In the genomic region with DNA sequence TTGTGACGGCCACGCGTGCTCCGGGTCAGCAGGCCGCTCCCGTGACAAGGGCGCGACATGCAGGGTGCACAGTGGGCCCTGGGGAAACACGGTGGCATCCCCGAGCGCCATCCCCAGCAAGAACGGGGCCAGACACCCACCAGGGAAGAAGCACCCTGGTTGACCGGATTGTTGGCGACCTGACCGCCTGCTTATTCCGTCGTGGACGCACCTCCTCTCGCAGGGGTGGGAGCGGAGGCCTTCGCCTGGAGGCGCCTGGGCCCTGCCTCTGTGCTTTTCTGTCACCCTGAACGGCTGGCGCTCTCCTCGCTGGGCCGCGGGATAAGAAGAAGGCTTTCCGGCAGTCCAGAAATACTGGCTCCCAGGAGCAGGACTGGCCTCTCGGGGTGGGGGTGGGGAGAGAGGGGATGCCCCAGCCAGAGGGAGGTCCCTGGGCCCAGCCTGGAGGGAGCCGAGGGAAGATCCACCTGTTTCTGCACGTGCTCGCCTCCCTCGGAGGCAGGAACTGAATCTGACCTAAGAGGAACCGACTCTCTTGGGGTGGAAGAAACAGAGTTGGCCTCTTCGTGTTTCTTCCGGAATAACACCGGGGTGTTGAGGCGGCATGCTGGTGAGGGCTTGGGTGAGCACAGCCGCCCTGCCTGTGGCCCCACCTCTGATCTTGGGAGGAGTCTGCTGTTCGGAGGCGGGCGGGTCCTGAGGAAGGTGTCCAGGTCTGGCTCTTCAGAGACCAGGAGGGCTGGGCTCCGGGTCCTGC, we compare ENCODE assay signal across 8 cellular contexts.
DNase-seq lines count a peak whose midpoint lies in the region; ATAC-seq, FAIRE-seq and TF ChIP-seq lines count a peak whose summit lies in the region.
"Not testable (repeated sequence)": the region's sequence is repeated elsewhere in the genome, so short reads cannot be mapped to it uniquely, and the experiment has no call there.

No MANE protein-coding gene starts in this region.

- not testable (repeated sequence) for H3K9me3 ChIP-seq in CD4-positive, CD25-positive, alpha-beta regulatory T cell (ENCODE audit: control insufficient read depth in 2 of 2, low read length in 2 of 2); GM12878 (replicated peaks; ENCODE audit: control insufficient read depth, insufficient read depth, low read length)

- H3K36me3 ChIP-seq in CD4-positive, CD25-positive, alpha-beta regulatory T cell (ENCODE audit: control insufficient read depth, insufficient read depth, low read length); GM12878 (ENCODE audit: control insufficient read depth in 2 of 2, insufficient read depth in 2 of 2, low read length in 1 of 2): not testable (repeated sequence)

- not testable (repeated sequence) for TF ChIP-seq RAD21 in GM12878 (IDR thresholded peaks at IDR 0.05; ENCODE audit: insufficient read depth, low read depth, low read length)

- not testable (repeated sequence) for BruUV-seq in GM12878 (replicated peaks; lab: Mats Ljungman, UMichigan)

- TF ChIP-seq EP300 in GM12878 (IDR thresholded peaks at IDR 0.05; ENCODE audit: borderline replicate concordance in 1 of 2, control insufficient read depth in 1 of 2, low read depth in 2 of 2, low read length in 2 of 2): not testable (repeated sequence)

- H3K36me3 Mint-ChIP-seq in CD4-positive, CD25-positive, alpha-beta regulatory T cell; WTC11; immature natural killer cell; natural killer cell: not testable (repeated sequence)

- H3K4me1 Mint-ChIP-seq in CD4-positive, CD25-positive, alpha-beta regulatory T cell; WTC11; immature natural killer cell; natural killer cell: not testable (repeated sequence)

- H3K27ac Mint-ChIP-seq in CD4-positive, CD25-positive, alpha-beta regulatory T cell; WTC11; immature natural killer cell; natural killer cell: not testable (repeated sequence)

- H3K9me3 Mint-ChIP-seq in CD4-positive, CD25-positive, alpha-beta regulatory T cell; WTC11; immature natural killer cell; natural killer cell: not testable (repeated sequence)

- H3K4me3 Mint-ChIP-seq in CD4-positive, CD25-positive, alpha-beta regulatory T cell; WTC11; immature natural killer cell; natural killer cell: not testable (repeated sequence)

- CTCF ChIA-PET in WTC11 (lab: Charles Lee); GM12878 (lab: Yijun Ruan, JAX): not testable (repeated sequence)

- not testable (repeated sequence) for H3K4me2 ChIP-seq in GM12878 (ENCODE audit: control insufficient read depth, insufficient read depth)

- not testable (repeated sequence) for H4K20me1 ChIP-seq in GM12878 (ENCODE audit: control insufficient read depth, insufficient read depth)

- H3K4me3 ChIP-seq in CD4-positive, CD25-positive, alpha-beta regulatory T cell (ENCODE audit: low read depth, low read length); GM12878: not testable (repeated sequence)

- TF ChIP-seq POLR2A in GM12878 (IDR thresholded peaks at IDR 0.05; ENCODE audit: low read depth, low read length): not testable (repeated sequence)

- not testable (repeated sequence) for H3K4me1 ChIP-seq in CD4-positive, CD25-positive, alpha-beta regulatory T cell (ENCODE audit: control insufficient read depth, insufficient read depth, low read length, poor library complexity, severe bottlenecking); GM12878 (ENCODE audit: control insufficient read depth, insufficient read depth, low read length)

- intact Hi-C loops in GM12878 (cut with micrococcal nuclease; ENCODE audit: unreplicated experiment); natural killer cell (cut with micrococcal nuclease): not testable (repeated sequence)

- not testable (repeated sequence) for DNase-seq in CD4-positive, CD25-positive, alpha-beta regulatory T cell; GM12878 (ENCODE audit: low read depth, low spot score); natural killer cell; stimulated activated naive CD8-positive, alpha-beta T cell treated with anti-CD3 and anti-CD28 coated beads, Interleukin-15, Interleukin-2, amounts not matched to agents 100 U/mL and 50 U/mL, for 24 hours
- DNase-seq in WTC11 (ENCODE audit: low spot score): peak; percentile 12
- DNase-seq in immature natural killer cell: peak in 2 of 3 donors; percentile 32 to 35

- in situ Hi-C loops in GM12878 (cut with MboI): not testable (repeated sequence)

- SMC1A ChIA-PET in GM12878 (lab: Charles Lee; ENCODE audit: uncharacterized antibody, unreplicated experiment): not testable (repeated sequence)

- ATAC-seq in CD4-positive, CD25-positive, alpha-beta regulatory T cell (ENCODE audit: low read depth in 2 of 2): peak; percentile 69 to 79
- ATAC-seq in GM21529 (IDR thresholded peaks at IDR 0.05; ENCODE audit: unreplicated experiment) (peak; percentile 77), HG03108 (IDR thresholded peaks at IDR 0.05; ENCODE audit: unreplicated experiment) (peak; percentile 68), WTC11 (peak; percentile 33; the same call in 1 of the 2 replicates), GM12878 (peak; percentile 84), natural killer cell (peak; percentile 74 to 86 (median 76))
- peak; percentile 50 for ATAC-seq in stimulated activated naive CD8-positive, alpha-beta T cell treated with anti-CD3 and anti-CD28 coated beads, Interleukin-15, Interleukin-2, amounts not matched to agents 100 U/mL and 50 U/mL, for 24 hours

- H2AFZ ChIP-seq in GM12878 (ENCODE audit: control insufficient read depth, low read depth, low read length): not testable (repeated sequence)

- not testable (repeated sequence) for H3K27me3 Mint-ChIP-seq in CD4-positive, CD25-positive, alpha-beta regulatory T cell; WTC11 (ENCODE audit: low read depth); immature natural killer cell (ENCODE audit: low read depth in 3 of 3); natural killer cell (ENCODE audit: low read depth in 2 of 2)

- 94% methylated on average over 17 of the region's 43 CpGs for WGBS in GM12878 (ENCODE audit: insufficient coverage, insufficient replicate concordance, low lambda C conversion rate, missing lambda C conversion rate)

- H3K9ac ChIP-seq in GM12878 (ENCODE audit: control insufficient read depth, insufficient read depth, low read length): not testable (repeated sequence)

- POLR2A ChIA-PET in WTC11 (lab: Charles Lee); GM12878 (lab: Charles Lee): not testable (repeated sequence)

- H3K27me3 ChIP-seq in CD4-positive, CD25-positive, alpha-beta regulatory T cell (ENCODE audit: control insufficient read depth, insufficient read depth, low read length); GM12878 (replicated peaks in 1 of 2; ENCODE audit: control insufficient read depth in 2 of 2, insufficient read depth in 2 of 2, low read length in 1 of 2): not testable (repeated sequence)

- RAD21 ChIA-PET in GM12878 (lab: Charles Lee; ENCODE audit: unreplicated experiment): not testable (repeated sequence)

- TF ChIP-seq CTCF in WTC11 (IDR thresholded peaks at IDR 0.05); GM12878 (IDR thresholded peaks at IDR 0.05 in 2 of 3, conservative IDR thresholded peaks at IDR 0.05 in 1 of 3; ENCODE audit: control insufficient read depth in 2 of 3, extremely low read depth in 1 of 3, insufficient read depth in 1 of 3, low read depth in 3 of 3, low read length in 3 of 3); natural killer cell (IDR thresholded peaks at IDR 0.05): not testable (repeated sequence)

- not testable (repeated sequence) for H3K27ac ChIP-seq in CD4-positive, CD25-positive, alpha-beta regulatory T cell (ENCODE audit: insufficient read depth, low read length, poor library complexity, severe bottlenecking); GM12878 (ENCODE audit: control insufficient read depth, insufficient read depth)

- not testable (repeated sequence) for H3K79me2 ChIP-seq in GM12878 (ENCODE audit: control insufficient read depth, insufficient read depth, low read length)

- FAIRE-seq in GM12878 (lab: Jason Lieb, UNC): not testable (repeated sequence)

Comparison
In these comparisons a context has a peak if more than half of its experiments do, and no peak if none do; other contexts are left out.
1. ATAC-seq: peak in every context shown above with its lines; median percentile 84 in GM12878; 77 in GM21529; 76 in natural killer cell; 74 in CD4-positive, CD25-positive, alpha-beta regulatory T cell; 68 in HG03108; 50 in stimulated activated naive CD8-positive, alpha-beta T cell treated with anti-CD3 and anti-CD28 coated beads, Interleukin-15, Interleukin-2, amounts not matched to agents 100 U/mL and 50 U/mL, for 24 hours; 33 in WTC11.